ENCODE assay signal across 4 cellular contexts in the genomic region with DNA sequence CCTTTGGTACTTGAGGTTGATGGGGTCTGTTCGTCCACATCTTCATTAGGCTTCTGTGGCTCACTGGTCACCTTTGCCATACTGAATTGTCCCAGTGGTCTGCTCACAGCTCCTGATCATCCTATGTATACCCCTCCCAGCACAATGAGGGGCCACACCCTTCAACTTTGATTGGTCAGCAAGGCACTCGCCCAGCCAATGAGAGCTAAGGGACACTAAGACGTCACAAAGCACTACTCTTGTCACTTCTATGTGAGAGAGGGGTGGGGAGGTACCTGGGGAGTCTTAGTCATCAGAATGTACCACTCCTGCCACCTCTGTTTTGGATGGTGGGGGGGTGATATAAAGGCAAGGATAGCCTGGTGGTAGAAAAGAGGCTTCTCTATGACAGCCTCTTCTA. TPM values are rescaled to one million over a fixed set of nuclear protein-coding genes. Genes with fewer than 3 reads are reported as not detected.
"Had no signal": no experiment of that assay in that cellular context is flagged by ENCODE, and none has a peak within 500 bp of the region (broad histone marks: within the 10 kb centered on the region; RNA-seq: fewer than 3 reads in every experiment).

A gene (minus strand): TSS at position 101 of the 400 bp plus-strand sequence. CDS start 21 bp downstream, at position 80.

RNA-seq across cellular contexts. Expression of the gene that starts here (rescaled TPM):
- total RNA-seq: LHCN-M2, M059J, MCF 10A, NCI-H460 had no signal
